29 cellular contexts compared by ENCODE assay signal in the genomic region with DNA sequence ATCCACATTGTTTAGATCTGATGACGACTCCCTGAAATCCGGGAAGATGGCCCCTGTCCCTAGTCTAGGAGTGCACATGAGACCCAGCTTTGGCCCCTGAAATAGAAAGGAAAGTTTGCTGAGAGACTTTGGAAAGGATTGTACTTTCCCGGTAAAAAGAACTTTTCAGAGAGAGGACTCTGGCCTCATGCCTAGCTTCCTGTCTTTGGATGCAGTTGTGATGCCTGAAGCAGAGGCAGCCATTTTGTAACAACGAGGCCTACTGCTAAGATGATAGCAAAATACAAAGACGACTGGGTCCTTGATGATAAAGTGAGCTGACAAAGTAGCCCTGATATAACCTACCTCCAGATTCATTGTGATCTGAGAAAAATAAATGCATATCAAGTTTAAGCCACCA. TPM values are rescaled to one million over a fixed set of nuclear protein-coding genes. Genes with fewer than 3 reads are reported as not detected.
"Had no signal": no experiment of that assay in that cellular context is flagged by ENCODE, and none has a peak within 500 bp of the region (broad histone marks: within the 10 kb centered on the region; RNA-seq: fewer than 3 reads in every experiment).

No MANE protein-coding gene starts in this region.

- DNase-seq: activated B cell treated with CpG ODN at 0.5 μM for 24 hours; activated CD4-positive, alpha-beta T cell treated with anti-CD3 and anti-CD28 coated beads for 48 hours; activated CD4-positive, alpha-beta T cell treated with anti-CD3 and anti-CD28 coated beads, Interleukin-2, amount 50 U/mL, for 1 hour; activated CD4-positive, alpha-beta T cell treated with anti-CD3 and anti-CD28 coated beads, Interleukin-2, amount 50 U/mL, for 48 hours; activated CD8-positive, alpha-beta memory T cell treated with anti-CD3 and anti-CD28 coated beads for 24 hours; activated CD8-positive, alpha-beta T cell treated with anti-CD3 and anti-CD28 coated beads for 36 hours; activated effector memory CD4-positive, alpha-beta T cell treated with anti-CD3 and anti-CD28 coated beads, Interleukin-2, amount 50 U/mL, for 16 hours; activated naive CD4-positive, alpha-beta T cell treated with anti-CD3 and anti-CD28 coated beads for 36 hours; activated naive CD8-positive, alpha-beta T cell treated with anti-CD3 and anti-CD28 coated beads for 36 hours; activated naive CD8-positive, alpha-beta T cell treated with anti-CD3 and anti-CD28 coated beads, Interleukin-2, amount 50 U/mL, for 24 hours; activated T-cell treated with anti-CD3 and anti-CD28 coated beads, Interleukin-2, amount 50 U/mL, for 1 hour; activated T-cell treated with anti-CD3 and anti-CD28 coated beads, Interleukin-2, amount 50 U/mL, for 48 hours; adrenal gland; amygdala; aorta; body of pancreas; caudate nucleus; colonic mucosa; effector CD8-positive, alpha-beta T cell; esophagus squamous epithelium; foreskin melanocyte; heart right ventricle; T-helper 17 cell; T1000; WERI-Rb-1 had no signal

- H3K9me3 ChIP-seq: adrenal gland, body of pancreas, colonic mucosa, esophagus squamous epithelium, gastroesophageal sphincter, heart right ventricle had no signal

- H3K27me3 ChIP-seq: adrenal gland, body of pancreas, colonic mucosa, esophagus squamous epithelium, gastroesophageal sphincter, heart right ventricle had no signal

- H3K4me3 ChIP-seq: adrenal gland, body of pancreas, colonic mucosa, esophagus squamous epithelium, gastroesophageal sphincter, heart right ventricle had no signal

- H3K27ac ChIP-seq: adrenal gland, body of pancreas, colonic mucosa, epithelial cell of prostate, esophagus squamous epithelium, gastroesophageal sphincter, WERI-Rb-1 had no signal

- ATAC-seq: activated CD4-positive, CD25-positive, alpha-beta regulatory T cell treated with anti-CD3 and anti-CD28 coated beads, Interleukin-2, amount 50 U/mL, for 24 hours; activated CD8-positive, alpha-beta T cell treated with anti-CD3 and anti-CD28 coated beads for 36 hours; activated naive CD8-positive, alpha-beta T cell treated with anti-CD3 and anti-CD28 coated beads, Interleukin-2, amount 50 U/mL, for 24 hours; body of pancreas; gastroesophageal sphincter; heart right ventricle; T-helper 17 cell had no signal

- H3K36me3 ChIP-seq: adrenal gland, colonic mucosa, esophagus squamous epithelium, gastroesophageal sphincter, heart right ventricle, WERI-Rb-1 had no signal

RNA-seq across cellular contexts. Expression of a gene that starts 6.9 kb away (rescaled TPM):
- total RNA-seq: fibroblast of lung had no signal
